ENCODE assay signal across 22 cellular contexts in the genomic region with DNA sequence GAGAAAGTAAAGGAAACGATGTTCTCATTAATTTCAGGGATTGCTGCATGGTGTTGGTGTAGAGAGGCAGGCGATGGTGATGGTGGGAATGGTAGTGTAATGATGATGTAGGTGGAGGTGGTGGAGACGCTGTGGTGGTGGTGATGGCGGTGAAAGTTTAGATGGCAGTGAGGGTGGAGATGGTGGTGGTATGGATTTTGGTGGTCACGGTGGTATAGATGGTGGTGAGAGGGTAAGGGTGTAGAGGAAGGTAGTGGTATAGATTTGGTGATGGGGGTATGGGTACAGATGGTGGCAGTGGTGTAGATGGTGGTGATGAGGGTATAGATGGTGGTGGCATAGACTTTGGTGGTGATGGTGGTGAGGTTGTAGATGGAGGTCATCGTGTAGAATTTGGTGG.
DNase-seq lines count a peak whose midpoint lies in the region; ATAC-seq, FAIRE-seq and TF ChIP-seq lines count a peak whose summit lies in the region.
"Had no signal": no experiment of that assay in that cellular context is flagged by ENCODE, and none has a peak within 500 bp of the region (broad histone marks: within the 10 kb centered on the region; RNA-seq: fewer than 3 reads in every experiment).

No MANE protein-coding gene starts in this region.

- CTCF ChIA-PET in activated CD8-positive, alpha-beta memory T cell treated with anti-CD3 and anti-CD28 coated beads, Interleukin-2, amount 10 ng/mL, durations not matched to agents 7 days and 5 days (lab: Charles Lee), result no interaction called here
- CTCF ChIA-PET in activated B cell treated with CpG ODN at 0.5 μM for 24 hours (lab: Charles Lee), result no interaction called here
- CTCF ChIA-PET in H1 (lab: Charles Lee; ENCODE audit: partially characterized antibody), result interaction anchor here (1.0 to 1.6 kb wide), 3 partner anchors 16 to 72 kb away, joined by 3 to 4 read pairs (median 4); no protein-coding TSS in a partner anchor

- peaks cover 10% of the 10 kb centered on the region for H3K36me3 Mint-ChIP-seq in activated CD8-positive, alpha-beta memory T cell treated with anti-CD3 and anti-CD28 coated beads, Interleukin-2, amount 10 ng/mL, durations not matched to agents 7 days and 5 days
- peaks cover 87% of the 10 kb centered on the region for H3K36me3 Mint-ChIP-seq in activated B cell treated with CpG ODN at 0.5 μM for 24 hours (ENCODE audit: low read depth)
- peaks cover 23% of the 10 kb centered on the region for H3K36me3 Mint-ChIP-seq in stimulated activated effector memory CD8-positive, alpha-beta T cell treated with anti-CD3 and anti-CD28 coated beads, Interleukin-12 subunit alpha, Interleukin-12 subunit beta, amount 100 ng/mL, for 72 hours

- H3K4me3 ChIP-seq in H1 (ENCODE audit: extremely low read depth in 1 of 4, insufficient read depth in 2 of 4, low read depth in 3 of 4, low read length in 4 of 4), result no peak overlapping the region
- H3K4me3 ChIP-seq: BLaER1, GM23338, heart left ventricle, K562, skin epidermis, testis had no signal

- no peak overlapping the region for H3K9ac ChIP-seq in H1 (replicated peaks in 1 of 4; ENCODE audit: extremely low read depth in 1 of 4, low read depth in 3 of 4, low read length in 3 of 4)
- H3K9ac ChIP-seq: BLaER1 had no signal

- H3K27ac ChIP-seq in H1 (ENCODE audit: low read depth, low read length), result no peak overlapping the region
- H3K27ac ChIP-seq: BLaER1, heart left ventricle, skin epidermis, testis had no signal

- peaks cover 0 to 4% (median 1%) of the 10 kb centered on the region in 4 experiments; a peak in 2 of 7 replicates for H3K4me1 ChIP-seq in H1 (replicated peaks in 1 of 4; ENCODE audit: control insufficient read depth in 3 of 4, insufficient read depth in 4 of 4, low read length in 3 of 4)
- H3K4me1 ChIP-seq: BLaER1 had no signal

- H4K5ac ChIP-seq in H1 (ENCODE audit: insufficient read length, low read depth, low read length), result no peak overlapping the region

- H3K18ac ChIP-seq in H1 (ENCODE audit: extremely low read depth, low read length), result no peak overlapping the region; the same call in 1 of the 2 replicates

- intact Hi-C loops in activated B cell treated with CpG ODN at 0.5 μM for 24 hours (cut with micrococcal nuclease), result no loop called here
- intact Hi-C loops in Right ventricle myocardium superior (cut with DNase I), result no loop called here

- H4K8ac ChIP-seq in H1 (ENCODE audit: extremely low read depth, insufficient read depth, low read length), result no peak overlapping the region

- no peak for DNase-seq in activated CD8-positive, alpha-beta memory T cell treated with anti-CD3 and anti-CD28 coated beads, Interleukin-2, amount 10 ng/mL, durations not matched to agents 7 days and 5 days
- no peak for DNase-seq in activated CD8-positive, alpha-beta memory T cell treated with anti-CD3 and anti-CD28 coated beads for 24 hours
- DNase-seq in activated B cell treated with CpG ODN at 0.5 μM for 24 hours (no peak), H1 (ENCODE audit: low read depth in 1 of 2, low spot score in 2 of 2) (no peak), Right ventricle myocardium superior (no peak), ureter (ENCODE audit: low spot score) (no peak)
- DNase-seq in stimulated activated effector memory CD8-positive, alpha-beta T cell treated with anti-CD3 and anti-CD28 coated beads, Interleukin-12 subunit alpha, Interleukin-12 subunit beta, amount 100 ng/mL, for 72 hours (ENCODE audit: low spot score in 2 of 2), result no peak
- DNase-seq: ACHN; activated CD4-positive, CD25-positive, alpha-beta regulatory T cell; heart left ventricle; NCI-H1105 treated with DMSO at 0.1 percent for 48 hours; NCI-H2029 treated with DMSO at 0.1 percent for 48 hours; NCI-H226; NCI-H774; nucleus accumbens; stimulated activated CD4-positive, alpha-beta T cell treated with anti-CD3 and anti-CD28 coated beads, Interleukin-1b, Interleukin-23, amount 100 ng/mL, for 48 hours; testis had no signal

- H3K4me3 Mint-ChIP-seq in activated CD8-positive, alpha-beta memory T cell treated with anti-CD3 and anti-CD28 coated beads, Interleukin-2, amount 10 ng/mL, durations not matched to agents 7 days and 5 days, result peak overlapping the region; percentile 31
- no peak overlapping the region for H3K4me3 Mint-ChIP-seq in activated B cell treated with CpG ODN at 0.5 μM for 24 hours
- no peak overlapping the region for H3K4me3 Mint-ChIP-seq in stimulated activated effector memory CD8-positive, alpha-beta T cell treated with anti-CD3 and anti-CD28 coated beads, Interleukin-12 subunit alpha, Interleukin-12 subunit beta, amount 100 ng/mL, for 72 hours
- H3K4me3 Mint-ChIP-seq: GM23338 had no signal

- no peak overlapping the region for H2AFZ ChIP-seq in H1 (ENCODE audit: low read length)
- H2AFZ ChIP-seq: GM23338 had no signal

- peaks cover 4 to 5% of the 10 kb centered on the region in 2 experiments for H4K20me1 ChIP-seq in H1 (replicated peaks in 1 of 2; ENCODE audit: control insufficient read depth in 1 of 2, insufficient read depth in 2 of 2, low read length in 2 of 2)

- no peak for ATAC-seq in activated CD8-positive, alpha-beta memory T cell treated with anti-CD3 and anti-CD28 coated beads, Interleukin-2, amount 10 ng/mL, durations not matched to agents 7 days and 5 days
- no peak for ATAC-seq in activated B cell treated with CpG ODN at 0.5 μM for 24 hours (ENCODE audit: low read depth)
- ATAC-seq in stimulated activated effector memory CD8-positive, alpha-beta T cell treated with anti-CD3 and anti-CD28 coated beads, Interleukin-12 subunit alpha, Interleukin-12 subunit beta, amount 100 ng/mL, for 72 hours, result no peak
- ATAC-seq in Right ventricle myocardium superior (ENCODE audit: poor library complexity), result no peak
- ATAC-seq in GM21786 (IDR thresholded peaks at IDR 0.05; ENCODE audit: unreplicated experiment), result no peak
- ATAC-seq: GM23338, heart left ventricle, K562 had no signal

- H3K9me3 Mint-ChIP-seq in activated CD8-positive, alpha-beta memory T cell treated with anti-CD3 and anti-CD28 coated beads, Interleukin-2, amount 10 ng/mL, durations not matched to agents 7 days and 5 days (ENCODE audit: low read depth), result peaks cover 7% of the 10 kb centered on the region
- H3K9me3 Mint-ChIP-seq in activated B cell treated with CpG ODN at 0.5 μM for 24 hours, result no peaks in the 10 kb centered on the region
- peaks cover 7% of the 10 kb centered on the region for H3K9me3 Mint-ChIP-seq in stimulated activated effector memory CD8-positive, alpha-beta T cell treated with anti-CD3 and anti-CD28 coated beads, Interleukin-12 subunit alpha, Interleukin-12 subunit beta, amount 100 ng/mL, for 72 hours

- no peaks in the 10 kb centered on the region for H3K27me3 ChIP-seq in H1 (replicated peaks in 1 of 4; ENCODE audit: control insufficient read depth in 3 of 4, extremely low read depth in 1 of 4, insufficient read depth in 3 of 4, low read length in 3 of 4)
- H3K27me3 ChIP-seq: BLaER1, heart left ventricle, testis had no signal

- TF ChIP-seq CTCF in activated B cell treated with CpG ODN at 0.5 μM for 24 hours (IDR thresholded peaks at IDR 0.05), result no peak
- TF ChIP-seq CTCF in H1 (IDR thresholded peaks at IDR 0.05; ENCODE audit: control extremely low read depth in 1 of 3, insufficient read depth in 1 of 3, low read depth in 1 of 3, low read length in 3 of 3), result no peak

- no peak overlapping the region for H3K56ac ChIP-seq in H1 (replicated peaks; ENCODE audit: insufficient read length, low read depth, low read length)

- H2BK120ac ChIP-seq in H1 (replicated peaks; ENCODE audit: low read depth, low read length), result no peak overlapping the region

- no peak overlapping the region for H2BK15ac ChIP-seq in H1 (ENCODE audit: low read length)

- H3K14ac ChIP-seq in H1 (ENCODE audit: insufficient read length), result no peak overlapping the region

- POLR2A ChIA-PET in activated B cell treated with CpG ODN at 0.5 μM for 24 hours (lab: Charles Lee) (no interaction called here), H1 (lab: Charles Lee; ENCODE audit: partially characterized antibody) (no interaction called here)

- no peak overlapping the region for H4K91ac ChIP-seq in H1 (replicated peaks; ENCODE audit: insufficient read length, low read length)

- H2BK20ac ChIP-seq in H1 (ENCODE audit: low read length), result no peak overlapping the region

- no peaks in the 10 kb centered on the region for H3K9me3 ChIP-seq in H1 (ENCODE audit: insufficient read depth in 2 of 2, low read depth in 1 of 2, low read length in 1 of 2)
- H3K9me3 ChIP-seq: heart left ventricle, testis had no signal

- no peak for TF ChIP-seq POLR2A in H1 (IDR thresholded peaks at IDR 0.05; ENCODE audit: control extremely low read depth in 1 of 2, low read depth in 2 of 2, low read length in 2 of 2)

- WGBS in H1 (ENCODE audit: extremely low coverage in 1 of 2, insufficient coverage in 1 of 2, insufficient read length in 1 of 2, insufficient replicate concordance in 2 of 2, low coverage in 1 of 2, low lambda C conversion rate in 2 of 2, missing lambda C conversion rate in 1 of 2), 2 experiments, result 93% methylated on average over 6 of the region's 6 CpGs; no CpG with 5 or more reads in 1 of the 2 experiments

- peaks cover 38% of the 10 kb centered on the region for H3K4me1 Mint-ChIP-seq in activated CD8-positive, alpha-beta memory T cell treated with anti-CD3 and anti-CD28 coated beads, Interleukin-2, amount 10 ng/mL, durations not matched to agents 7 days and 5 days
- no peaks in the 10 kb centered on the region for H3K4me1 Mint-ChIP-seq in activated B cell treated with CpG ODN at 0.5 μM for 24 hours
- H3K4me1 Mint-ChIP-seq in stimulated activated effector memory CD8-positive, alpha-beta T cell treated with anti-CD3 and anti-CD28 coated beads, Interleukin-12 subunit alpha, Interleukin-12 subunit beta, amount 100 ng/mL, for 72 hours, result peaks cover 10% of the 10 kb centered on the region

- H3K79me1 ChIP-seq in H1 (ENCODE audit: low read depth, low read length), result no peaks in the 10 kb centered on the region; the same call in none of the 2 replicates

- FAIRE-seq in H1 (lab: Jason Lieb, UNC), result no peak

- H3K23me2 ChIP-seq in H1 (ENCODE audit: low read depth, low read length), result peaks cover 18% of the 10 kb centered on the region; the same call in 1 of the 2 replicates

- 0 out of 2 replicates have a peak overlapping the region, but pooled peaks have one; percentile 17 for H2BK12ac ChIP-seq in H1 (ENCODE audit: low read depth, low read length)

- no peak overlapping the region for H2BK5ac ChIP-seq in H1 (ENCODE audit: low read depth, low read length)

- no peak for TF ChIP-seq RAD21 in H1 (IDR thresholded peaks at IDR 0.05 in 1 of 2, conservative IDR thresholded peaks at IDR 0.05 in 1 of 2; ENCODE audit: low read depth in 2 of 2, low read length in 2 of 2)

- H3K27ac Mint-ChIP-seq in activated CD8-positive, alpha-beta memory T cell treated with anti-CD3 and anti-CD28 coated beads, Interleukin-2, amount 10 ng/mL, durations not matched to agents 7 days and 5 days, result peak overlapping the region; percentile 80
- H3K27ac Mint-ChIP-seq in activated B cell treated with CpG ODN at 0.5 μM for 24 hours, result peak overlapping the region; percentile 0
- peak overlapping the region; percentile 24 for H3K27ac Mint-ChIP-seq in stimulated activated effector memory CD8-positive, alpha-beta T cell treated with anti-CD3 and anti-CD28 coated beads, Interleukin-12 subunit alpha, Interleukin-12 subunit beta, amount 100 ng/mL, for 72 hours
- H3K27ac Mint-ChIP-seq: GM23338 had no signal

- no peak for TF ChIP-seq EP300 in H1 (IDR thresholded peaks at IDR 0.05; ENCODE audit: borderline replicate concordance in 1 of 2, low read depth in 2 of 2, low read length in 2 of 2)

- H3K27me3 Mint-ChIP-seq in activated CD8-positive, alpha-beta memory T cell treated with anti-CD3 and anti-CD28 coated beads, Interleukin-2, amount 10 ng/mL, durations not matched to agents 7 days and 5 days, result peaks cover 21% of the 10 kb centered on the region
- H3K27me3 Mint-ChIP-seq in activated B cell treated with CpG ODN at 0.5 μM for 24 hours, result no peaks in the 10 kb centered on the region

- H3K4ac ChIP-seq in H1 (replicated peaks; ENCODE audit: insufficient read length, low read depth, low read length), result no peak overlapping the region

- no peak overlapping the region for H2AK5ac ChIP-seq in H1 (ENCODE audit: low read depth, low read length)

- H3K36me3 ChIP-seq in H1 (ENCODE audit: control insufficient read depth in 2 of 4, insufficient read depth in 4 of 4, low read length in 3 of 4), result peaks cover 9 to 35% (median 31%) of the 10 kb centered on the region in 4 experiments

- no peaks in the 10 kb centered on the region; a peak in 1 of 4 replicates for H3K79me2 ChIP-seq in H1 (ENCODE audit: control insufficient read depth in 1 of 2, insufficient read depth in 2 of 2, low read length in 2 of 2)

- H3K23ac ChIP-seq in H1 (ENCODE audit: insufficient read length), result no peak overlapping the region

- H3K4me2 ChIP-seq in H1 (ENCODE audit: insufficient read depth in 1 of 2, low read depth in 2 of 2, low read length in 2 of 2), result no peak overlapping the region
- H3K4me2 ChIP-seq: BLaER1, GM23338 had no signal

Comparison
In these comparisons a context has a peak if more than half of its experiments do, and no peak if none do; other contexts are left out.
1. H3K27ac Mint-ChIP-seq: peak in every context shown above with its lines; median percentile 80 in activated CD8-positive, alpha-beta memory T cell treated with anti-CD3 and anti-CD28 coated beads, Interleukin-2, amount 10 ng/mL, durations not matched to agents 7 days and 5 days; 24 in stimulated activated effector memory CD8-positive, alpha-beta T cell treated with anti-CD3 and anti-CD28 coated beads, Interleukin-12 subunit alpha, Interleukin-12 subunit beta, amount 100 ng/mL, for 72 hours; 0 in activated B cell treated with CpG ODN at 0.5 μM for 24 hours.